ENCODE assay signal across 2 cellular contexts in genomic region chr12:28876423-28876822, GRCh38.
TF ChIP-seq lines count a peak whose summit lies in the region.

No MANE protein-coding gene starts in this region.

TF ChIP-seq in HCT116, 20 proteins besides CTCF, POLR2A, EP300 and RAD21 (continued from another document):
- TF ChIP-seq, protein P1, sequence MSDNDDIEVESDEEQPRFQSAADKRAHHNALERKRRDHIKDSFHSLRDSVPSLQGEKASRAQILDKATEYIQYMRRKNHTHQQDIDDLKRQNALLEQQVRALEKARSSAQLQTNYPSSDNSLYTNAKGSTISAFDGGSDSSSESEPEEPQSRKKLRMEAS (IDR thresholded peaks at IDR 0.05) = no peak
- TF ChIP-seq, protein P2, sequence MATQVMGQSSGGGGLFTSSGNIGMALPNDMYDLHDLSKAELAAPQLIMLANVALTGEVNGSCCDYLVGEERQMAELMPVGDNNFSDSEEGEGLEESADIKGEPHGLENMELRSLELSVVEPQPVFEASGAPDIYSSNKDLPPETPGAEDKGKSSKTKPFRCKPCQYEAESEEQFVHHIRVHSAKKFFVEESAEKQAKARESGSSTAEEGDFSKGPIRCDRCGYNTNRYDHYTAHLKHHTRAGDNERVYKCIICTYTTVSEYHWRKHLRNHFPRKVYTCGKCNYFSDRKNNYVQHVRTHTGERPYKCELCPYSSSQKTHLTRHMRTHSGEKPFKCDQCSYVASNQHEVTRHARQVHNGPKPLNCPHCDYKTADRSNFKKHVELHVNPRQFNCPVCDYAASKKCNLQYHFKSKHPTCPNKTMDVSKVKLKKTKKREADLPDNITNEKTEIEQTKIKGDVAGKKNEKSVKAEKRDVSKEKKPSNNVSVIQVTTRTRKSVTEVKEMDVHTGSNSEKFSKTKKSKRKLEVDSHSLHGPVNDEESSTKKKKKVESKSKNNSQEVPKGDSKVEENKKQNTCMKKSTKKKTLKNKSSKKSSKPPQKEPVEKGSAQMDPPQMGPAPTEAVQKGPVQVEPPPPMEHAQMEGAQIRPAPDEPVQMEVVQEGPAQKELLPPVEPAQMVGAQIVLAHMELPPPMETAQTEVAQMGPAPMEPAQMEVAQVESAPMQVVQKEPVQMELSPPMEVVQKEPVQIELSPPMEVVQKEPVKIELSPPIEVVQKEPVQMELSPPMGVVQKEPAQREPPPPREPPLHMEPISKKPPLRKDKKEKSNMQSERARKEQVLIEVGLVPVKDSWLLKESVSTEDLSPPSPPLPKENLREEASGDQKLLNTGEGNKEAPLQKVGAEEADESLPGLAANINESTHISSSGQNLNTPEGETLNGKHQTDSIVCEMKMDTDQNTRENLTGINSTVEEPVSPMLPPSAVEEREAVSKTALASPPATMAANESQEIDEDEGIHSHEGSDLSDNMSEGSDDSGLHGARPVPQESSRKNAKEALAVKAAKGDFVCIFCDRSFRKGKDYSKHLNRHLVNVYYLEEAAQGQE (IDR thresholded peaks at IDR 0.05; ENCODE audit: low read depth) = no peak
- no peak for TF ChIP-seq ZNF274 (IDR thresholded peaks at IDR 0.05; ENCODE audit: low read depth, low read length)
- TF ChIP-seq ZFX (IDR thresholded peaks at IDR 0.05) = no peak
- TF ChIP-seq SIN3A (IDR thresholded peaks at IDR 0.05; ENCODE audit: low read depth) = no peak
- no peak for TF ChIP-seq ZBTB33 (IDR thresholded peaks at IDR 0.05; ENCODE audit: extremely low read depth, insufficient replicate concordance, low read length)
- no peak for TF ChIP-seq SP1 (IDR thresholded peaks at IDR 0.05; ENCODE audit: low read depth)
- TF ChIP-seq POLR2AphosphoS5 (IDR thresholded peaks at IDR 0.05; ENCODE audit: low read depth, low read length) = no peak
- TF ChIP-seq YY1 (IDR thresholded peaks at IDR 0.05; ENCODE audit: extremely low read depth, insufficient replicate concordance, low read depth, low read length) = no peak
- no peak for TF ChIP-seq CBX3 (IDR thresholded peaks at IDR 0.05; ENCODE audit: low read depth)
- TF ChIP-seq TCF7L2 (IDR thresholded peaks at IDR 0.05; ENCODE audit: borderline replicate concordance, extremely low read depth, insufficient read depth, insufficient read length) = no peak

TF ChIP-seq in H1, 55 proteins besides CTCF, POLR2A, EP300 and RAD21:
- TF ChIP-seq, protein P3, sequence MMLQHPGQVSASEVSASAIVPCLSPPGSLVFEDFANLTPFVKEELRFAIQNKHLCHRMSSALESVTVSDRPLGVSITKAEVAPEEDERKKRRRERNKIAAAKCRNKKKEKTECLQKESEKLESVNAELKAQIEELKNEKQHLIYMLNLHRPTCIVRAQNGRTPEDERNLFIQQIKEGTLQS (IDR thresholded peaks at IDR 0.05; ENCODE audit: insufficient read depth, low read depth, low read length) = no peak
- TF ChIP-seq KDM4A (IDR thresholded peaks at IDR 0.05; ENCODE audit: low read depth, low read length, severe bottlenecking) (no peak), BRCA1 (IDR thresholded peaks at IDR 0.05; ENCODE audit: low read depth, low read length) (no peak), SIX5 (IDR thresholded peaks at IDR 0.05; ENCODE audit: low read depth, low read length) (no peak), SIN3A (conservative IDR thresholded peaks at IDR 0.05 in 1 of 2, IDR thresholded peaks at IDR 0.05 in 1 of 2; ENCODE audit: low read depth in 1 of 2, low read length in 2 of 2) (no peak), JUND (IDR thresholded peaks at IDR 0.05; ENCODE audit: low read length) (no peak), HDAC6 (IDR thresholded peaks at IDR 0.05; ENCODE audit: low read depth, low read length) (no peak), GTF2F1 (IDR thresholded peaks at IDR 0.05; ENCODE audit: borderline replicate concordance, low read depth, low read length) (no peak), RBBP5 (IDR thresholded peaks at IDR 0.05; ENCODE audit: borderline replicate concordance, low read depth, low read length) (no peak), EGR1 (IDR thresholded peaks at IDR 0.05; ENCODE audit: borderline replicate concordance, low read depth, low read length) (no peak), PHF8 (conservative IDR thresholded peaks at IDR 0.05; ENCODE audit: low read depth, low read length) (no peak), CTBP2 (IDR thresholded peaks at IDR 0.05; ENCODE audit: borderline replicate concordance, insufficient read depth, insufficient read length, low read length) (no peak), SAP30 (IDR thresholded peaks at IDR 0.05; ENCODE audit: insufficient read depth, insufficient replicate concordance, low read length) (no peak), JUN (IDR thresholded peaks at IDR 0.05; ENCODE audit: low read depth, low read length) (no peak), FOSL1 (IDR thresholded peaks at IDR 0.05; ENCODE audit: insufficient read depth, low read depth, low read length) (no peak), ASH2L (IDR thresholded peaks at IDR 0.05; ENCODE audit: low read length) (no peak), RXRA (IDR thresholded peaks at IDR 0.05; ENCODE audit: insufficient read depth, low read depth, low read length) (no peak), NRF1 (IDR thresholded peaks at IDR 0.05; ENCODE audit: low read depth, low read length) (no peak)
- TF ChIP-seq, protein P4, sequence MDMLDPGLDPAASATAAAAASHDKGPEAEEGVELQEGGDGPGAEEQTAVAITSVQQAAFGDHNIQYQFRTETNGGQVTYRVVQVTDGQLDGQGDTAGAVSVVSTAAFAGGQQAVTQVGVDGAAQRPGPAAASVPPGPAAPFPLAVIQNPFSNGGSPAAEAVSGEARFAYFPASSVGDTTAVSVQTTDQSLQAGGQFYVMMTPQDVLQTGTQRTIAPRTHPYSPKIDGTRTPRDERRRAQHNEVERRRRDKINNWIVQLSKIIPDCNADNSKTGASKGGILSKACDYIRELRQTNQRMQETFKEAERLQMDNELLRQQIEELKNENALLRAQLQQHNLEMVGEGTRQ (IDR thresholded peaks at IDR 0.05; ENCODE audit: low read length) = no peak
